ENCODE assay signal across 8 cellular contexts in the genomic region with DNA sequence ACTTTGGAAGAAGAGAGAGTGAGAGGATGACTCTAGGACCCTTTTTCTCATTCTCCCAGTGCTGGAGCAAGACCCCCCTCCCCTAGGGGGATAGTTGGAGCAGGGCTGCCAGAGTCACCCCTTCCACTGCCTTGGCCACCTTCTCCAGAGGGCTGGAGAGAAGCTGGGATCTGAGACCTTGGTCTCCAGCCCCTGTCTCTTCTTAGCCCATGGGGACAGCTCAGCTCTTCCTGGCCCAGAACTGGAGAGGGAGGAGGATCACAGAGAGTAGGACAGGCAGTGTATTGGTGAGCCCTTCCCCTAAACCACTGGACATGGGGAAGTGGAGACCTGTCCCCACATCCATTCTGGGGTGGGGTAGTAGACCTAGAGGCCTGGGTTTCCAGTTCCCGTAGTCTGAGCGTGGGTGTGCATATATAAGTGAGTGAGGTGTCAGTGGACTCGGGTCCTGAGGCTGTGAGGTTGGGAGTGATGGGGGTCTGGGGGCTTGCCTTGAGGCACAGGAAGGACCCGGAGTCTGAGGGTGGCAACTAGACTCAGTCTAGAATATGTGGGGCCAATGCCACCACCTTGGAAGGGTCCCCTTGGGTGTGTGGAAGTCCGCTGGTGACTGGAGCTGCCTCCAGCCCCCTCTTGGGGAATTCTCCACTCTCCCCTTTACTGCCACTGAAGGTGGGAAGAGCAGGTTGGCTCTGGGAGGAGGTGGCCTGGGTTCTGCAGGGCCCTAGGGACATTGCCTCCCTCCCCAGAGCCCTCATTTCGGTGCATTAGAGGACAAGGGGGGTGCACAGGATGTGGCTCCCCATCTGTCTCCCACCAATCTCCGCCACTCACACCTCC. TPM values are rescaled to one million over a fixed set of nuclear protein-coding genes. Genes with fewer than 3 reads are reported as not detected.
A peak's percentile ranks its signal among the peaks of the same experiment; 100 is the strongest.
DNase-seq lines count a peak whose midpoint lies in the region; ATAC-seq and TF ChIP-seq lines count a peak whose summit lies in the region.

No MANE protein-coding gene starts in this region.

- intact Hi-C loops in Right ventricle myocardium superior (cut with DNase I) = no loop called here
- intact Hi-C loops in colonic mucosa (cut with DNase I) = no loop called here
- intact Hi-C loops in head of caudate nucleus (cut with DNase I) = no loop called here

- H3K36me3 ChIP-seq in cardiac muscle cell (peaks cover 3% of the 10 kb centered on the region), colonic mucosa (no peaks in the 10 kb centered on the region), mucosa of stomach (ENCODE audit: control insufficient read depth, insufficient read depth, low read length) (peaks cover 3% of the 10 kb centered on the region)

- H3K27ac ChIP-seq in cardiac muscle cell (peak overlapping the region; percentile 96), colonic mucosa (peak overlapping the region; percentile 96)

- ATAC-seq in Right ventricle myocardium superior (ENCODE audit: poor library complexity) = no peak

- DNase-seq in cardiac muscle cell (ENCODE audit: low read depth in 1 of 2, low spot score in 1 of 2) = no peak
- DNase-seq in Right ventricle myocardium superior = no peak
- no peak for DNase-seq in colonic mucosa
- DNase-seq in head of caudate nucleus = no peak
- no peak for DNase-seq in NCI-H524 (lab: John Stamatoyannopoulos, UW)
- no peak for DNase-seq in germinal center (ENCODE audit: low spot score)
- DNase-seq in NCI-H510A treated with DMSO at 0.1 percent for 48 hours (lab: John Stamatoyannopoulos, UW) = no peak

- H3K9me3 ChIP-seq in cardiac muscle cell (ENCODE audit: low read depth) (no peaks in the 10 kb centered on the region), colonic mucosa (no peaks in the 10 kb centered on the region), mucosa of stomach (ENCODE audit: control insufficient read depth, low read length) (no peaks in the 10 kb centered on the region)

- H3K27me3 ChIP-seq in cardiac muscle cell (no peaks in the 10 kb centered on the region), colonic mucosa (no peaks in the 10 kb centered on the region), mucosa of stomach (ENCODE audit: control insufficient read depth, insufficient read depth, low read length) (no peaks in the 10 kb centered on the region)

- H3K9ac ChIP-seq in colonic mucosa (ENCODE audit: low read depth in 2 of 2, low read length in 2 of 2) (peak overlapping the region; percentile 90 to 96), mucosa of stomach (ENCODE audit: low read length) (peak overlapping the region; percentile 93)

- H3K4me1 ChIP-seq in cardiac muscle cell (ENCODE audit: low read depth) (peaks cover 62% of the 10 kb centered on the region), colonic mucosa (peaks cover 36% of the 10 kb centered on the region), mucosa of stomach (ENCODE audit: control insufficient read depth, insufficient read depth, low read length) (peaks cover 80% of the 10 kb centered on the region)

- TF ChIP-seq CTCF in cardiac muscle cell (IDR thresholded peaks at IDR 0.05; ENCODE audit: low read depth, low read length) (no peak), colonic mucosa (IDR thresholded peaks at IDR 0.05) (no peak)

- H3K4me3 ChIP-seq in cardiac muscle cell (peak overlapping the region; percentile 38), colonic mucosa (peak overlapping the region; percentile 86), mucosa of stomach (ENCODE audit: low read length) (peak overlapping the region; percentile 44)

RNA-seq across cellular contexts. Expression of a gene that starts 20.0 kb away (rescaled TPM):
- total RNA-seq in cardiac muscle cell (0.48 and 1.7 TPM in 2 replicates), Right ventricle myocardium superior (1.3 TPM), colonic mucosa (under 1 TPM; 0.40 to 0.85 TPM)
- 4.6 and 8.6 TPM in 2 replicates for polyA plus RNA-seq in cardiac muscle cell

RNA-seq across cellular contexts. Expression of a gene that starts 35.6 kb away (rescaled TPM):
- total RNA-seq in cardiac muscle cell (58.9 and 61.3 TPM in 2 replicates), Right ventricle myocardium superior (15.8 TPM), colonic mucosa (10 to 100 TPM; 25.6 to 46.7 TPM)
- 33.2 and 43.4 TPM in 2 replicates for polyA plus RNA-seq in cardiac muscle cell

RNA-seq across cellular contexts. Expression of a gene that starts 56.9 kb away (rescaled TPM):
- total RNA-seq in cardiac muscle cell (7.7 and 16.1 TPM in 2 replicates), Right ventricle myocardium superior (1.1 TPM), colonic mucosa (10 to 100 TPM in 1 of 2 donors, 1 to 10 TPM in 1; 8.5 to 40.8 TPM)
- 7.2 and 20.1 TPM in 2 replicates for polyA plus RNA-seq in cardiac muscle cell
